Comparison of ENCODE assay signal across 2 cellular contexts in the genomic region with DNA sequence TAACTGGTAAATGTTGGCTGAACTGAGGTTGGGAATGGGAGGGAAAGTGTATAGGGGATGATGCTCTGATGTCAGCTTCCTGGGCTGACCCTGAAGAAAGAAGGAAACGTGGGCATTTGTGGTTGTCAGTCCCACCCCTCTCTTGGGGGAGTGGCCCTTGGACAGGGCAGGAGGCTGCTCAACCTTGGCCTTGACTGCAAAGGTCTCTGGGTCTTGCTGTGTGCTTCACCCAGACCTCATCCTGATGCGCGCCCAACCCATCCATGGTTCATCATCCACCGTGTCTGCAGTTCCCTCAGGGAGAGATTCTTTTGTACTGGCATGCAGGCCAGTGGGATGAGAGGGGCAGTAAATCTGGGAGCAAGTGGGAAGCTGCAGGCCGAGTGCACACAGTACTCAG.
TF ChIP-seq lines count a peak whose summit lies in the region.

No MANE protein-coding gene starts in this region.

TF ChIP-seq in HEK293, 187 proteins besides CTCF, POLR2A, EP300 and RAD21:
- TF ChIP-seq, protein P1, sequence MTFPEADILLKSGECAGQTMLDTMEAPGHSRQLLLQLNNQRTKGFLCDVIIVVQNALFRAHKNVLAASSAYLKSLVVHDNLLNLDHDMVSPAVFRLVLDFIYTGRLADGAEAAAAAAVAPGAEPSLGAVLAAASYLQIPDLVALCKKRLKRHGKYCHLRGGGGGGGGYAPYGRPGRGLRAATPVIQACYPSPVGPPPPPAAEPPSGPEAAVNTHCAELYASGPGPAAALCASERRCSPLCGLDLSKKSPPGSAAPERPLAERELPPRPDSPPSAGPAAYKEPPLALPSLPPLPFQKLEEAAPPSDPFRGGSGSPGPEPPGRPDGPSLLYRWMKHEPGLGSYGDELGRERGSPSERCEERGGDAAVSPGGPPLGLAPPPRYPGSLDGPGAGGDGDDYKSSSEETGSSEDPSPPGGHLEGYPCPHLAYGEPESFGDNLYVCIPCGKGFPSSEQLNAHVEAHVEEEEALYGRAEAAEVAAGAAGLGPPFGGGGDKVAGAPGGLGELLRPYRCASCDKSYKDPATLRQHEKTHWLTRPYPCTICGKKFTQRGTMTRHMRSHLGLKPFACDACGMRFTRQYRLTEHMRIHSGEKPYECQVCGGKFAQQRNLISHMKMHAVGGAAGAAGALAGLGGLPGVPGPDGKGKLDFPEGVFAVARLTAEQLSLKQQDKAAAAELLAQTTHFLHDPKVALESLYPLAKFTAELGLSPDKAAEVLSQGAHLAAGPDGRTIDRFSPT (tag by site-specific recombination; IDR thresholded peaks at IDR 0.05), result no peak
- 0 out of 2 replicates have a peak, but pooled peaks have one; percentile 14 for TF ChIP-seq SP2 (tag by site-specific recombination; IDR thresholded peaks at IDR 0.05)
TF ChIP-seq in HEK293: peak in this region for 1.

TF ChIP-seq in HEK293T, 16 proteins besides CTCF, POLR2A, EP300 and RAD21:
- TF ChIP-seq SUZ12 (IDR thresholded peaks at IDR 0.05), result no peak
- TF ChIP-seq ZNF384 (IDR thresholded peaks at IDR 0.05), result no peak
- no peak for TF ChIP-seq SP1 (IDR thresholded peaks at IDR 0.05)
- TF ChIP-seq FOXM1 (IDR thresholded peaks at IDR 0.05; ENCODE audit: borderline replicate concordance), result no peak
- no peak for TF ChIP-seq BHLHE40 (IDR thresholded peaks at IDR 0.05; ENCODE audit: borderline replicate concordance)
- TF ChIP-seq NFRKB (IDR thresholded peaks at IDR 0.05), result no peak
- no peak for TF ChIP-seq FOXA1 (IDR thresholded peaks at IDR 0.05)
- no peak for TF ChIP-seq FOXK2 (IDR thresholded peaks at IDR 0.05)
- TF ChIP-seq LEF1 (IDR thresholded peaks at IDR 0.05; ENCODE audit: borderline replicate concordance), result no peak
- TF ChIP-seq CTBP1 (IDR thresholded peaks at IDR 0.05; ENCODE audit: borderline replicate concordance), result no peak
- TF ChIP-seq ARNT (IDR thresholded peaks at IDR 0.05), result no peak
- no peak for TF ChIP-seq TARDBP (IDR thresholded peaks at IDR 0.05)
- no peak for TF ChIP-seq ELF4 (IDR thresholded peaks at IDR 0.05)
- TF ChIP-seq PKNOX1 (IDR thresholded peaks at IDR 0.05), result no peak
- TF ChIP-seq L3MBTL2 (conservative IDR thresholded peaks at IDR 0.05), result no peak
- TF ChIP-seq HDGF (IDR thresholded peaks at IDR 0.05; ENCODE audit: borderline replicate concordance), result no peak
